Comparison of ENCODE assay signal across 9 cellular contexts in the genomic region with DNA sequence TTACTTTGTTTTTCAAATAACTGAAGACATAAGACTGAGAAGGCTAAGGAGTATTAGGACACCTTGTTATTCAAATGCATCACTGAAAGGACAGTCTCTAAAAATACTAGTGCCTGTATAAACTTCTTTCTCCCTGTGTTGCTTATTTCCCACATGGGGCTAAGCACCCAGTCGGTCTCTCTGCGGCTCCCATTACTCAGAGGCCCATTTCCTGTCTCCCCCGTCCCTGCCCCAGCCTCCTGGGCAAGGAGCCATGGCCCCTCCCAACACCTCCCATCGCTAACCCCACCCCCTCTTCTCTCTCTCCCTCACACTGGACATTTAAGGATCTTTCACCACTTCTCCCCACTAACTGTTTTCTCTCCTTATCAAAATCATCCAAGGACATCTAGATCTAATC.
DNase-seq lines count a peak whose midpoint lies in the region; ATAC-seq and TF ChIP-seq lines count a peak whose summit lies in the region.
"Had no signal": no experiment of that assay in that cellular context is flagged by ENCODE, and none has a peak within 500 bp of the region (broad histone marks: within the 10 kb centered on the region; RNA-seq: fewer than 3 reads in every experiment).

No MANE protein-coding gene starts in this region.

- intact Hi-C loops in lower lobe of right lung (cut with DNase I), result no loop called here

- H3K27ac ChIP-seq in lower lobe of right lung (no peak overlapping the region), caudate nucleus (ENCODE audit: low read depth, low read length) (no peak overlapping the region)

- ATAC-seq in lower lobe of right lung (peak; percentile 39 to 53), GM21381 (IDR thresholded peaks at IDR 0.05; ENCODE audit: unreplicated experiment) (no peak), GM19467 (IDR thresholded peaks at IDR 0.05; ENCODE audit: unreplicated experiment) (no peak)

- H3K9me3 ChIP-seq in lower lobe of right lung, result no peaks in the 10 kb centered on the region

- TF ChIP-seq CTCF in astrocyte of the spinal cord (IDR thresholded peaks at IDR 0.05; ENCODE audit: low read depth, low read length), result no peak
- TF ChIP-seq CTCF in lower lobe of right lung (IDR thresholded peaks at IDR 0.05), result no peak

- peaks cover 10% of the 10 kb centered on the region for H3K4me1 ChIP-seq in lower lobe of right lung

- no peaks in the 10 kb centered on the region for H3K36me3 ChIP-seq in lower lobe of right lung

- DNase-seq in DMS 273 (lab: John Stamatoyannopoulos, UW; ENCODE audit: unreplicated experiment) (peak; percentile 68), HK-2 (ENCODE audit: unreplicated experiment) (peak; percentile 16), astrocyte of the spinal cord (ENCODE audit: low read depth, low spot score) (peak; percentile 89), lower lobe of right lung (no peak), caudate nucleus (lab: John Stamatoyannopoulos, UW) (no peak), midbrain (lab: John Stamatoyannopoulos, UW) (no peak)
- DNase-seq: stimulated activated CD4-positive, alpha-beta T cell treated with anti-CD3 and anti-CD28 coated beads, Interleukin-1b, Interleukin-23, amount 100 ng/mL, for 48 hours had no signal

- H3K4me3 ChIP-seq in astrocyte of the spinal cord (ENCODE audit: low read depth, low read length) (no peak overlapping the region), lower lobe of right lung (no peak overlapping the region)

- no peaks in the 10 kb centered on the region for H3K27me3 ChIP-seq in lower lobe of right lung (ENCODE audit: low read depth)

- in situ Hi-C loops in astrocyte of the spinal cord (cut with HindIII; ENCODE audit: low sequenced_read_pairs), result no loop called here

Comparison
In these comparisons a context has a peak if more than half of its experiments do, and no peak if none do; other contexts are left out.
1. DNase-seq: peak in DMS 273 (single experiment), HK-2 (single experiment) and astrocyte of the spinal cord (single experiment); none in lower lobe of right lung (single experiment), caudate nucleus (0 of 61) and midbrain (single experiment).
2. ATAC-seq: peak in lower lobe of right lung (2 of 2); none in GM21381 (single experiment) and GM19467 (single experiment).